Comparison of ENCODE assay signal across 29 cellular contexts in the genomic region with DNA sequence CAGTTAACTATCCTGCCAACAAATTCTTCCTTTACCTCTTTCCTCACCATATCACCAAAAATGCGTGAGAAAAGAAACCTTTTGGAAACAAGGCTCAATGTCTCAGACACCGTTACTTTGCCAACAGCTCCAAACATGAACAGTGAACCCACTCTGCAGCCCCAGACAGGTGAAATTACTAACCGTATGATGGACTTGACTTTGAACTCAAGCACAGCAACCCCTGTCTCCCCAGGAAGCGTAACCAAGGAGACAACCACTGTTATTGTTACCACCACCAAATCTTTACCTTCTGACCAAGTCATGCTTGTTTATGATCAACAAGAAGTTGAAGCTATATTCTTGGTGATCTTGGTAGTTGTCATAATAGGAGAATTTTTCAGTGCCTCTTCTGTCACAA.
"Had no signal": no experiment of that assay in that cellular context is flagged by ENCODE, and none has a peak within 500 bp of the region (broad histone marks: within the 10 kb centered on the region; RNA-seq: fewer than 3 reads in every experiment).

No MANE protein-coding gene starts in this region.

- ATAC-seq: heart right ventricle; naive thymus-derived CD4-positive, alpha-beta T cell; psoas muscle had no signal

- H3K4me1 ChIP-seq: psoas muscle, testis had no signal

- H3K36me3 ChIP-seq: brain microvascular endothelial cell had no signal

- H2AFZ ChIP-seq: parathyroid adenoma had no signal

- H3K27me3 ChIP-seq: brain microvascular endothelial cell, esophagus squamous epithelium, heart right ventricle, spleen, testis, transverse colon had no signal

- H3K4me3 Mint-ChIP-seq: activated CD4-positive, alpha-beta T cell treated with anti-CD3 and anti-CD28 coated beads, Interleukin-2, amount 10 ng/mL, durations not matched to agents 7 days and 5 days; activated naive CD4-positive, alpha-beta T cell treated with anti-CD3 and anti-CD28 coated beads, Interleukin-2, amount 10 ng/mL, durations not matched to agents 7 days and 5 days; activated naive CD8-positive, alpha-beta T cell treated with anti-CD3 and anti-CD28 coated beads, Interleukin-2, amount 10 ng/mL, durations not matched to agents 7 days and 5 days; activated T-helper 1 cell treated with anti-CD3 and anti-CD28 coated beads, Interleukin-12 subunit alpha, Interleukin-12 subunit beta, Interleukin-2, Interleukin-4 antibody, amounts not matched to agents 30 ng/mL and 10 ng/mL and 1 ng/mL, durations not matched to agents 14 hours and 24 hours and 36 hours; memory B cell; neural crest cell; T-helper 1 cell treated with Interleukin-12 subunit alpha and Interleukin-12 subunit beta and Interleukin-4 antibody, amounts not matched to agents 30 μg/mL and 1 μg/mL, for 36 hours had no signal

- H3K27ac Mint-ChIP-seq: activated CD4-positive, alpha-beta T cell treated with anti-CD3 and anti-CD28 coated beads, Interleukin-2, amount 10 ng/mL, durations not matched to agents 7 days and 5 days; activated naive CD4-positive, alpha-beta T cell treated with anti-CD3 and anti-CD28 coated beads, Interleukin-2, amount 10 ng/mL, durations not matched to agents 7 days and 5 days; activated naive CD8-positive, alpha-beta T cell treated with anti-CD3 and anti-CD28 coated beads, Interleukin-2, amount 10 ng/mL, durations not matched to agents 7 days and 5 days; activated T-helper 1 cell treated with anti-CD3 and anti-CD28 coated beads, Interleukin-12 subunit alpha, Interleukin-12 subunit beta, Interleukin-2, Interleukin-4 antibody, amounts not matched to agents 30 ng/mL and 10 ng/mL and 1 ng/mL, durations not matched to agents 14 hours and 24 hours and 36 hours; memory B cell; T-helper 1 cell treated with Interleukin-12 subunit alpha and Interleukin-12 subunit beta and Interleukin-4 antibody, amounts not matched to agents 30 μg/mL and 1 μg/mL, for 36 hours had no signal

- H3K4me3 ChIP-seq: esophagus squamous epithelium, heart right ventricle, psoas muscle, spleen, testis, transverse colon had no signal

- H3K27ac ChIP-seq: brain microvascular endothelial cell, epithelial cell of prostate, esophagus squamous epithelium, heart right ventricle, parathyroid adenoma, psoas muscle, spleen, testis, transverse colon had no signal

- H3K9ac ChIP-seq: parathyroid adenoma had no signal

- DNase-seq: activated CD4-positive, alpha-beta T cell treated with anti-CD3 and anti-CD28 coated beads, Interleukin-2, amount 10 ng/mL, durations not matched to agents 7 days and 5 days; activated CD4-positive, CD25-positive, alpha-beta regulatory T cell treated with anti-CD3 and anti-CD28 coated beads, Interleukin-2, amount 50 U/mL, for 72 hours; activated gamma-delta T cell; activated naive CD4-positive, alpha-beta T cell treated with anti-CD3 and anti-CD28 coated beads, Interleukin-2, amount 10 ng/mL, durations not matched to agents 7 days and 5 days; activated naive CD8-positive, alpha-beta T cell treated with anti-CD3 and anti-CD28 coated beads, Interleukin-2, amount 10 ng/mL, durations not matched to agents 7 days and 5 days; activated T-cell treated with anti-CD3 and anti-CD28 coated beads for 4 hours; amniotic stem cell; brain microvascular endothelial cell; central memory CD4-positive, alpha-beta T cell; esophagus squamous epithelium; foreskin melanocyte; heart right ventricle; midbrain; naive thymus-derived CD4-positive, alpha-beta T cell; nucleus accumbens; psoas muscle; spleen; stimulated activated naive CD4-positive, alpha-beta T cell; T1000; testis; transverse colon had no signal

- FAIRE-seq: astrocyte, endometrium had no signal

- H3K9me3 Mint-ChIP-seq: activated naive CD4-positive, alpha-beta T cell treated with anti-CD3 and anti-CD28 coated beads, Interleukin-2, amount 10 ng/mL, durations not matched to agents 7 days and 5 days; activated naive CD8-positive, alpha-beta T cell treated with anti-CD3 and anti-CD28 coated beads, Interleukin-2, amount 10 ng/mL, durations not matched to agents 7 days and 5 days; activated T-helper 1 cell treated with anti-CD3 and anti-CD28 coated beads, Interleukin-12 subunit alpha, Interleukin-12 subunit beta, Interleukin-2, Interleukin-4 antibody, amounts not matched to agents 30 ng/mL and 10 ng/mL and 1 ng/mL, durations not matched to agents 14 hours and 24 hours and 36 hours; memory B cell; T-helper 1 cell treated with Interleukin-12 subunit alpha and Interleukin-12 subunit beta and Interleukin-4 antibody, amounts not matched to agents 30 μg/mL and 1 μg/mL, for 36 hours had no signal

- H3K9me3 ChIP-seq: esophagus squamous epithelium, heart right ventricle, psoas muscle, spleen, testis, transverse colon had no signal

- H3K4me1 Mint-ChIP-seq: neural crest cell had no signal

- H3K27me3 Mint-ChIP-seq: activated CD4-positive, alpha-beta T cell treated with anti-CD3 and anti-CD28 coated beads, Interleukin-2, amount 10 ng/mL, durations not matched to agents 7 days and 5 days; activated naive CD4-positive, alpha-beta T cell treated with anti-CD3 and anti-CD28 coated beads, Interleukin-2, amount 10 ng/mL, durations not matched to agents 7 days and 5 days; activated naive CD8-positive, alpha-beta T cell treated with anti-CD3 and anti-CD28 coated beads, Interleukin-2, amount 10 ng/mL, durations not matched to agents 7 days and 5 days; memory B cell; naive thymus-derived CD4-positive, alpha-beta T cell had no signal
